Comparison of ENCODE assay signal across 8 cellular contexts in the genomic region with DNA sequence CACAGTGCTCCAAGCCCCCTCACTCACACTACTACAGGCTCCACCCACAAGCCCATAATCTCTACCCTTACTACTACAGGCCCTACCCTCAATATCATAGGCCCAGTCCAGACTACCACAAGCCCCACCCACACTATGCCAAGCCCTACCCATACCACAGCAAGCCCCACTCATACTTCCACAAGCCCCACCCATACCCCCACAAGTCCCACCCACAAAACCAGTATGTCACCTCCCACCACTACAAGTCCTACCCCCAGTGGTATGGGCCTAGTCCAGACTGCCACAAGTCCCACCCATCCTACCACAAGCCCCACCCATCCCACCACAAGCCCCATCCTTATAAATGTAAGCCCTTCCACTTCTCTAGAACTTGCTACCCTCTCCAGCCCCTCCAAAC. TPM values are rescaled to one million over a fixed set of nuclear protein-coding genes. Genes with fewer than 3 reads are reported as not detected.
DNase-seq lines count a peak whose midpoint lies in the region; ATAC-seq and TF ChIP-seq lines count a peak whose summit lies in the region.

No MANE protein-coding gene starts in this region.

- H3K4me1 Mint-ChIP-seq in activated B cell treated with CpG ODN at 0.5 μM for 24 hours (peaks cover 76% of the 10 kb centered on the region), progenitor cell of endocrine pancreas (ENCODE audit: low read depth) (peaks cover 5% of the 10 kb centered on the region)

- H3K27ac Mint-ChIP-seq in activated B cell treated with CpG ODN at 0.5 μM for 24 hours (peak overlapping the region; percentile 68), progenitor cell of endocrine pancreas (no peak overlapping the region)

- POLR2A ChIA-PET in activated B cell treated with CpG ODN at 0.5 μM for 24 hours (lab: Charles Lee) = interaction anchor here (1.0 to 2.4 kb wide), 2 partner anchors 12 to 61 kb away, joined by 3 to 9 read pairs; a partner anchor contains a TSS

- intact Hi-C loops in activated B cell treated with CpG ODN at 0.5 μM for 24 hours (cut with micrococcal nuclease) = loop anchor here (1.0 kb wide), 2 partner anchors 20 to 21 kb away; a partner anchor contains a TSS

- ATAC-seq in activated B cell treated with CpG ODN at 0.5 μM for 24 hours (ENCODE audit: low read depth) = peak; percentile 81
- ATAC-seq in HG03135 (IDR thresholded peaks at IDR 0.05; ENCODE audit: unreplicated experiment) = no peak
- ATAC-seq in HG03159 (IDR thresholded peaks at IDR 0.05; ENCODE audit: unreplicated experiment) = no peak

- DNase-seq in GM03348 (ENCODE audit: low spot score) (peak; percentile 87), KBM-7 (peak; percentile 91), activated B cell treated with CpG ODN at 0.5 μM for 24 hours (peak; percentile 57), dermis blood vessel endothelial cell (peak; percentile 83), renal cortical epithelial cell (ENCODE audit: low read depth) (peak; percentile 63), progenitor cell of endocrine pancreas (ENCODE audit: low spot score, unreplicated experiment) (no peak)

- CTCF ChIA-PET in activated B cell treated with CpG ODN at 0.5 μM for 24 hours (lab: Charles Lee) = interaction anchor here (1.1 kb wide), 1 partner anchor 102 kb away, joined by 3 read pairs; a partner anchor contains a TSS

- H3K9me3 Mint-ChIP-seq in activated B cell treated with CpG ODN at 0.5 μM for 24 hours = no peaks in the 10 kb centered on the region
- no peaks in the 10 kb centered on the region for H3K9me3 Mint-ChIP-seq in progenitor cell of endocrine pancreas (ENCODE audit: low read depth)

- in situ Hi-C loops in KBM-7 (cut with MboI; ENCODE audit: low pct_unique_long_range_greater_than_20kb, low sequenced_read_pairs) = loop anchor here (10.0 kb wide), 1 partner anchor 112 kb away; no protein-coding TSS in a partner anchor

- H3K36me3 Mint-ChIP-seq in activated B cell treated with CpG ODN at 0.5 μM for 24 hours (ENCODE audit: low read depth) = peaks cover 77% of the 10 kb centered on the region
- H3K36me3 Mint-ChIP-seq in progenitor cell of endocrine pancreas (ENCODE audit: insufficient read depth) = peaks cover 10% of the 10 kb centered on the region

- TF ChIP-seq CTCF in activated B cell treated with CpG ODN at 0.5 μM for 24 hours (IDR thresholded peaks at IDR 0.05) (no peak), progenitor cell of endocrine pancreas (IDR thresholded peaks at IDR 0.05; ENCODE audit: unreplicated experiment) (no peak)

- H3K4me3 Mint-ChIP-seq in activated B cell treated with CpG ODN at 0.5 μM for 24 hours = no peak overlapping the region
- no peak overlapping the region for H3K4me3 Mint-ChIP-seq in progenitor cell of endocrine pancreas (ENCODE audit: low read depth)

- H3K27me3 Mint-ChIP-seq in activated B cell treated with CpG ODN at 0.5 μM for 24 hours (no peaks in the 10 kb centered on the region), progenitor cell of endocrine pancreas (no peaks in the 10 kb centered on the region)

RNA-seq across cellular contexts. Expression of a gene that starts 13.8 kb away (rescaled TPM):
- total RNA-seq in activated B cell treated with CpG ODN at 0.5 μM for 24 hours (136 and 159 TPM in 2 replicates), dermis blood vessel endothelial cell (74.9 and 149 TPM in 2 replicates), renal cortical epithelial cell (61.6 and 195 TPM in 2 replicates), progenitor cell of endocrine pancreas (72.7 and 78.8 TPM in 2 replicates)

RNA-seq across cellular contexts. Expression of a gene that starts 19.9 kb away (rescaled TPM):
- total RNA-seq in activated B cell treated with CpG ODN at 0.5 μM for 24 hours (53.1 and 59.6 TPM in 2 replicates), dermis blood vessel endothelial cell (30.3 and 36.3 TPM in 2 replicates), renal cortical epithelial cell (14.8 and 35.6 TPM in 2 replicates), progenitor cell of endocrine pancreas (67.8 and 69.8 TPM in 2 replicates)

RNA-seq across cellular contexts. Expression of a gene that starts 59.1 kb away (rescaled TPM):
- not detected in 2 replicates for total RNA-seq in activated B cell treated with CpG ODN at 0.5 μM for 24 hours
- total RNA-seq in dermis blood vessel endothelial cell = not detected in 2 replicates
- total RNA-seq in renal cortical epithelial cell = not detected in 2 replicates
- not detected in 2 replicates for total RNA-seq in progenitor cell of endocrine pancreas
